In the genomic region with DNA sequence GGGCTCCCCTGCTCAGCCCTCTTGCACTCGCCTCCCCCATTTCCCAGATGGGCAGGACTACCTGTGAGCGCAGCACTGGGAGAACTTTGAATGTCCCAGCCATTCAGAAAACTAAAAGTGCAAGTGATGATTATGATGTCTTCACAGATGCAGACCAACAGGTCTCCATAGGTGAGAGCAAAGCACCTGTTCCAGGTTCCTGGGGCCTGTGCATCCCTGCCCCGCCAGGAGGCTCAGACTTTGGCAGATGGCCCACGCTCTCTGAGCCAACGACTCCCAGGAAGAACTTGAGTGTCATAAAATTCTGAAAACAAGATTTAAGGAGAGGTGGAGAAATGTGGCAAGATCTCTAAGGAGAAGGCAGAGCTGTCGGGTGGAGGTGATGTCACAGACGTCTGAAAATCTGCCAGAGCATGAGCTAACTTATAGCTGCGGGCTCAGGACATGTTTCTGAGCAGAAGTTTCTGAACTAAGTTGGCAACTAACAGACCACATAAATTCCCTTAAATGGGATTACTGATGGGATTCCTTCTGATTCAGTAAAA, we compare ENCODE assay signal across 17 cellular contexts.
"Had no signal": no experiment of that assay in that cellular context is flagged by ENCODE, and none has a peak within 500 bp of the region (broad histone marks: within the 10 kb centered on the region; RNA-seq: fewer than 3 reads in every experiment).

No MANE protein-coding gene starts in this region.

- H2AFZ ChIP-seq: hepatocyte had no signal

- ATAC-seq: left colon; left ventricle myocardium superior; naive thymus-derived CD8-positive, alpha-beta T cell; right cardiac atrium had no signal

- DNase-seq: cortex of kidney; dorsolateral prefrontal cortex; effector memory CD4-positive, alpha-beta T cell; foreskin melanocyte; left colon; left ventricle myocardium superior; mesendoderm; naive thymus-derived CD8-positive, alpha-beta T cell; posterior cingulate gyrus; right cardiac atrium; stimulated activated CD4-positive, alpha-beta T cell treated with anti-CD3 and anti-CD28 coated beads, Interleukin-2, amount 100 ng/mL, for 48 hours; stimulated activated naive CD4-positive, alpha-beta T cell treated with Interleukin-2 at 50 U/mL for 16 hours; trophoblast cell had no signal

- H3K4me3 ChIP-seq: dorsolateral prefrontal cortex, hepatocyte, lung, smooth muscle cell had no signal

- H3K27ac ChIP-seq: dorsolateral prefrontal cortex, hepatocyte had no signal

- FAIRE-seq: endometrium had no signal

- H3K4me2 ChIP-seq: hepatocyte, smooth muscle cell had no signal

- H3K79me2 ChIP-seq: hepatocyte had no signal
